23 cellular contexts compared by ENCODE assay signal in the genomic region with DNA sequence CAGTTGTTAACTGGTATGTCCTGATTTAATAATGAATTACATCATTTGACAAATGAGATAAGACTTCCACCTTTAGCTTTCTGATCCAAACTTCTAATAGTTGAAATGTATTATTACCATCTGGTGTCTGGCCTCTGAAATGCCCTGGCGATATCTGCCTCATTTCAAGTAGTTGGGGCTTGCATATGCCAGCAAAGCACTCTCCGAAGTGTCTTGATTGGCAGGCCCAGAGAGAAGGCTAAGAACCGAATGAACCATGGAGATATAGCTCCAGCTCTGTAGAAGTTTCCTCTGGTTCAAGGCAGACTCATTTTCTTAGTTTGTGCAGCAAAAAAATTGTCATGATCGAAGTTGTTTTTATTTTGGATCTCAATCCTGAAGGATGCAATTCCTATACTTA.
"Had no signal": no experiment of that assay in that cellular context is flagged by ENCODE, and none has a peak within 500 bp of the region (broad histone marks: within the 10 kb centered on the region; RNA-seq: fewer than 3 reads in every experiment).

No MANE protein-coding gene starts in this region.

- H3K27ac ChIP-seq: colonic mucosa, epithelial cell of prostate, gastrocnemius medialis, neutrophil, parathyroid adenoma, skin epidermis, spleen, testis, tibial artery had no signal

- H3K9me3 ChIP-seq: colonic mucosa, gastrocnemius medialis, neutrophil, testis, tibial artery had no signal

- H3K4me3 ChIP-seq: colonic mucosa, gastrocnemius medialis, lung, skin epidermis, spleen, testis, tibial artery had no signal

- ATAC-seq: esophagus mucosa; gastrocnemius medialis; left colon; natural killer cell treated with Interleukin-12 subunit alpha and Interleukin-12 subunit beta and Interleukin-15 and Interleukin-18, amount 100 ng/mL, for 72 hours; stimulated activated memory B cell treated with anti-CD40 and anti-IgM and Interleukin-4, amounts not matched to agents 10 μg/mL and 1 μg/mL and 100 μg/mL, for 72 hours; stimulated activated naive CD8-positive, alpha-beta T cell treated with anti-CD3 and anti-CD28 coated beads, Interleukin-15, Interleukin-2, amounts not matched to agents 100 U/mL and 50 U/mL, for 24 hours had no signal

- H2AFZ ChIP-seq: parathyroid adenoma had no signal

- H3K4me1 ChIP-seq: colonic mucosa, gastrocnemius medialis, parathyroid adenoma, testis, tibial artery had no signal

- H3K27me3 ChIP-seq: colonic mucosa, gastrocnemius medialis, neutrophil, spleen, testis, tibial artery had no signal

- H3K79me2 ChIP-seq: parathyroid adenoma had no signal

- DNase-seq: colonic mucosa; effector CD8-positive, alpha-beta T cell; endodermal cell; foreskin fibroblast; gastrocnemius medialis; head of caudate nucleus; hippocampal formation; left colon; naive B cell; spleen; stimulated activated CD4-positive, alpha-beta T cell treated with anti-CD3 and anti-CD28 coated beads, Interleukin-4, amount 100 ng/mL, for 4 hours; stimulated activated naive CD8-positive, alpha-beta T cell treated with anti-CD3 and anti-CD28 coated beads, Interleukin-15, Interleukin-2, amounts not matched to agents 100 U/mL and 50 U/mL, for 24 hours; substantia nigra; testis; tibial artery had no signal

- H3K36me3 ChIP-seq: colonic mucosa, gastrocnemius medialis, neutrophil, spleen, tibial artery had no signal

- H3K9ac ChIP-seq: parathyroid adenoma had no signal
